ENCODE assay signal across 14 cellular contexts in genomic region chr17:50611639-50612038, GRCh38. TPM values are rescaled to one million over a fixed set of nuclear protein-coding genes. Genes with fewer than 3 reads are reported as not detected.
DNase-seq lines count a peak whose midpoint lies in the region; ATAC-seq, FAIRE-seq and TF ChIP-seq lines count a peak whose summit lies in the region.
"Had no signal": no experiment of that assay in that cellular context is flagged by ENCODE, and none has a peak within 500 bp of the region (broad histone marks: within the 10 kb centered on the region; RNA-seq: fewer than 3 reads in every experiment).

No MANE protein-coding gene starts in this region.

- 64 to 66% methylated on average over 6 of the region's 6 CpGs for WGBS in GM23248 (ENCODE audit: low coverage in 1 of 2, low lambda C conversion rate in 2 of 2, missing lambda C conversion rate in 2 of 2), 2 experiments
- WGBS in small intestine, 3 donors = 54 to 76% (median 62%) methylated on average over 6 of the region's 6 CpGs

- no peak overlapping the region for H3K9ac ChIP-seq in GM23248
- H3K9ac ChIP-seq: BLaER1 treated with 17β-estradiol and CSF1 and Interleukin-3, amounts not matched to agents 10 nM and 100 nM; KMS-11 had no signal

- in situ Hi-C loops in GM23248 (cut with MboI) = no loop called here

- H3K36me3 ChIP-seq in GM23248 (ENCODE audit: low read depth) = no peaks in the 10 kb centered on the region
- H3K36me3 ChIP-seq in WERI-Rb-1 = peaks cover 39% of the 10 kb centered on the region
- H3K36me3 ChIP-seq in left lung = no peaks in the 10 kb centered on the region
- no peaks in the 10 kb centered on the region for H3K36me3 ChIP-seq in small intestine (ENCODE audit: control insufficient read depth in 2 of 2, insufficient read depth in 2 of 2, low read length in 2 of 2)
- H3K36me3 ChIP-seq: BLaER1 treated with 17β-estradiol and CSF1 and Interleukin-3, amounts not matched to agents 10 nM and 100 nM had no signal

- no peak for TF ChIP-seq CTCF in WERI-Rb-1 (IDR thresholded peaks at IDR 0.05; ENCODE audit: low read depth, low read length)
- TF ChIP-seq CTCF in left lung (IDR thresholded peaks at IDR 0.05) = no peak

- peak; percentile 37 for DNase-seq in GM23248
- no peak for DNase-seq in WERI-Rb-1
- no peak for DNase-seq in left lung
- peak; percentile 36 for DNase-seq in small intestine
- no peak for DNase-seq in HCEC 1CT
- no peak for DNase-seq in SHP77 treated with DMSO at 0.1 percent for 48 hours (lab: John Stamatoyannopoulos, UW)
- DNase-seq: ACHN; CD4-positive, CD25-positive, alpha-beta regulatory T cell; DMS53; GOT3 had no signal

- H3K9me3 ChIP-seq in GM23248 (ENCODE audit: low read depth) (no peaks in the 10 kb centered on the region), WERI-Rb-1 (ENCODE audit: severe bottlenecking) (no peaks in the 10 kb centered on the region), left lung (no peaks in the 10 kb centered on the region), small intestine (ENCODE audit: control insufficient read depth, low read depth) (no peaks in the 10 kb centered on the region)
- H3K9me3 ChIP-seq: BLaER1 treated with 17β-estradiol and CSF1 and Interleukin-3, amounts not matched to agents 10 nM and 100 nM had no signal

- H3F3A ChIP-seq in GM23248 (ENCODE audit: insufficient read depth) = no peaks in the 10 kb centered on the region

- no peaks in the 10 kb centered on the region for H4K20me1 ChIP-seq in GM23248 (ENCODE audit: insufficient read depth)
- H4K20me1 ChIP-seq: BLaER1 treated with 17β-estradiol and CSF1 and Interleukin-3, amounts not matched to agents 10 nM and 100 nM had no signal

- FAIRE-seq in small intestine (lab: Jason Lieb, UNC) = no peak
- FAIRE-seq: GM18507 had no signal

- H3K27ac ChIP-seq in GM23248 = no peak overlapping the region
- H3K27ac ChIP-seq in WERI-Rb-1 = peak overlapping the region; percentile 83
- no peak overlapping the region for H3K27ac ChIP-seq in left lung
- H3K27ac ChIP-seq in small intestine (ENCODE audit: low read depth in 1 of 2, low read length in 1 of 2) = no peak overlapping the region
- H3K27ac ChIP-seq: BLaER1 treated with 17β-estradiol and CSF1 and Interleukin-3, amounts not matched to agents 10 nM and 100 nM; KMS-11 had no signal

- ATAC-seq in left lung (peak; percentile 42), HG02588 (IDR thresholded peaks at IDR 0.05; ENCODE audit: unreplicated experiment) (no peak)

- H3K79me2 ChIP-seq in GM23248 (ENCODE audit: insufficient read depth) = no peaks in the 10 kb centered on the region

- intact Hi-C loops in left lung (cut with DNase I) = no loop called here

- H3K4me3 ChIP-seq in GM23248 = no peak overlapping the region
- H3K4me3 ChIP-seq in WERI-Rb-1 (ENCODE audit: low read depth, low read length) = no peak overlapping the region
- no peak overlapping the region for H3K4me3 ChIP-seq in left lung
- no peak overlapping the region for H3K4me3 ChIP-seq in small intestine (ENCODE audit: low read depth in 1 of 2, low read length in 2 of 2)
- H3K4me3 ChIP-seq: BLaER1 treated with 17β-estradiol and CSF1 and Interleukin-3, amounts not matched to agents 10 nM and 100 nM had no signal

- H3K4me1 ChIP-seq in GM23248 (ENCODE audit: insufficient read depth) (no peaks in the 10 kb centered on the region), left lung (no peaks in the 10 kb centered on the region), small intestine (ENCODE audit: control insufficient read depth in 2 of 2, insufficient read depth in 1 of 2, low read depth in 1 of 2, low read length in 1 of 2) (no peaks in the 10 kb centered on the region)

- no peak overlapping the region for H2AFZ ChIP-seq in GM23248

- H3K4me2 ChIP-seq in GM23248 (ENCODE audit: unreplicated experiment) = no peak overlapping the region
- H3K4me2 ChIP-seq: BLaER1 treated with 17β-estradiol and CSF1 and Interleukin-3, amounts not matched to agents 10 nM and 100 nM; KMS-11 had no signal

- H3K9me2 ChIP-seq in GM23248 (ENCODE audit: insufficient read depth) = no peaks in the 10 kb centered on the region

- H3K27me3 ChIP-seq in GM23248 (replicated peaks; ENCODE audit: insufficient read depth) (no peaks in the 10 kb centered on the region), WERI-Rb-1 (ENCODE audit: insufficient read depth, low read depth, severe bottlenecking) (no peaks in the 10 kb centered on the region), left lung (peaks cover 0 to 22% of the 10 kb centered on the region in 2 donors), small intestine (ENCODE audit: control insufficient read depth in 2 of 2, insufficient read depth in 2 of 2, low read length in 2 of 2) (no peaks in the 10 kb centered on the region)
- H3K27me3 ChIP-seq: BLaER1 treated with 17β-estradiol and CSF1 and Interleukin-3, amounts not matched to agents 10 nM and 100 nM had no signal

RNA-seq across cellular contexts. Expression of gene ABCC3, which starts 23.0 kb away (rescaled TPM):
- total RNA-seq in GM23248 (2014; rRNA removed; shearing (Covaris generic)) = 28.3 and 32.0 TPM in 2 replicates
- polyA plus RNA-seq in GM23248 (2016; fragmentation: Nextera tagmentation; extraction: Ambion mirVana) = 35.0 and 38.5 TPM in 2 replicates
- total RNA-seq in left lung = 100 to 1,000 TPM in 1 of 2 donors, 10 to 100 TPM in 1; 52.3 to 120 TPM
- polyA plus RNA-seq in small intestine = 100 to 1,000 TPM in 1 of 3 donors, 10 to 100 TPM in 2; 36.7 to 131 (median 99.3) TPM

RNA-seq across cellular contexts. Expression of gene CACNA1G, which starts 51.1 kb away (rescaled TPM):
- 0.13 and 0.97 TPM in 2 replicates for total RNA-seq in GM23248 (2014; rRNA removed; shearing (Covaris generic))
- polyA plus RNA-seq in GM23248 (2016; fragmentation: Nextera tagmentation; extraction: Ambion mirVana) (0.06 and 0.16 TPM in 2 replicates), small intestine (under 1 TPM in 1 of 3 donors, not detected in 2; 0.03 TPM)
- total RNA-seq in left lung = 1 to 10 TPM in 1 of 2 donors, under 1 TPM in 1; 0.50 to 4.3 TPM
- polyA plus RNA-seq: CD4-positive, CD25-positive, alpha-beta regulatory T cell had no signal

Comparison
In these comparisons a context has a peak if more than half of its experiments do, and no peak if none do; other contexts are left out.
1. DNase-seq: peak in GM23248 (single experiment) and small intestine (single experiment); none in WERI-Rb-1 (single experiment), left lung (0 of 2), HCEC 1CT (single experiment) and SHP77 treated with DMSO at 0.1 percent for 48 hours (single experiment).